In genomic region chr22:38180841-38181452, GRCh38 we compare ENCODE assay signal across 8 cellular contexts. TPM values are rescaled to one million over a fixed set of nuclear protein-coding genes. Genes with fewer than 3 reads are reported as not detected.
DNase-seq lines count a peak whose midpoint lies in the region; ATAC-seq and TF ChIP-seq lines count a peak whose summit lies in the region.

No MANE protein-coding gene starts in this region.

- no peaks in the 10 kb centered on the region for H3K9me3 Mint-ChIP-seq in Calu3 (ENCODE audit: low read depth, unreplicated experiment)

- TSS peak; percentile 56 for BruUV-seq in Calu3 (replicated peaks; lab: Mats Ljungman, UMichigan)

- TF ChIP-seq POLR2A in esophagus squamous epithelium (IDR thresholded peaks at IDR 0.05), result no peak

- CTCF ChIA-PET in Calu3 (lab: Charles Lee), result interaction anchor here (0.5 to 0.8 kb wide), 2 partner anchors 66 to 67 kb away, joined by 5 read pairs; no protein-coding TSS in a partner anchor

- intact Hi-C loops in Calu3 (cut with micrococcal nuclease; ENCODE audit: unreplicated experiment), result no loop called here
- intact Hi-C loops in esophagus squamous epithelium (cut with DNase I), result no loop called here

- no peak overlapping the region for H2AFZ ChIP-seq in neuron (ENCODE audit: low read depth, low read length)

- H3K4me1 Mint-ChIP-seq in Calu3 (ENCODE audit: low read depth, unreplicated experiment), result peaks cover 54% of the 10 kb centered on the region

- no peak for TF ChIP-seq CTCF in Calu3 (IDR thresholded peaks at IDR 0.05; ENCODE audit: unreplicated experiment)
- TF ChIP-seq CTCF in esophagus squamous epithelium (IDR thresholded peaks at IDR 0.05), result peak in 3 of 6 experiments; percentile 13 to 26 (median 21)

- H3K27me3 Mint-ChIP-seq in Calu3 (ENCODE audit: unreplicated experiment), result no peaks in the 10 kb centered on the region

- WGBS in esophagus squamous epithelium, 2 donors, result 5 to 7% methylated on average over 11 to 14 of the region's 14 CpGs

- H3K4me3 ChIP-seq in esophagus squamous epithelium (peak overlapping the region; percentile 43 to 81 (median 66)), neuron (ENCODE audit: low read length) (peak overlapping the region; percentile 77)

- no peaks in the 10 kb centered on the region for H3K9me3 ChIP-seq in esophagus squamous epithelium
- no peaks in the 10 kb centered on the region for H3K9me3 ChIP-seq in neuron (ENCODE audit: low read length)

- H3K27me3 ChIP-seq in esophagus squamous epithelium (no peaks in the 10 kb centered on the region), neuron (ENCODE audit: insufficient read depth, low read length) (no peaks in the 10 kb centered on the region)

- peak; percentile 27 for ATAC-seq in HG03097 (IDR thresholded peaks at IDR 0.05; ENCODE audit: low FRiP score, unreplicated experiment)
- no peak for ATAC-seq in GM21360 (IDR thresholded peaks at IDR 0.05; ENCODE audit: unreplicated experiment)

- H3K4me3 Mint-ChIP-seq in Calu3 (ENCODE audit: low read depth, unreplicated experiment), result peak overlapping the region; percentile 74

- no peaks in the 10 kb centered on the region for H3K36me3 ChIP-seq in esophagus squamous epithelium
- H3K36me3 ChIP-seq in neuron (ENCODE audit: insufficient read depth, low read length), result no peaks in the 10 kb centered on the region

- peak; percentile 40 for DNase-seq in Calu3
- DNase-seq in activated CD4-positive, alpha-beta T cell treated with anti-CD3 and anti-CD28 coated beads, Interleukin-2, amount 50 U/mL, for 48 hours, result peak; percentile 18 to 40
- no peak for DNase-seq in esophagus squamous epithelium (lab: John Stamatoyannopoulos, UW)
- DNase-seq in NCI-H2171 treated with DMSO at 0.1 percent for 48 hours (lab: John Stamatoyannopoulos, UW), result no peak
- DNase-seq in cerebellum (ENCODE audit: low spot score), result no peak

- peak overlapping the region; percentile 97 for H3K27ac Mint-ChIP-seq in Calu3 (ENCODE audit: unreplicated experiment)

- peaks cover 22 to 62% (median 38%) of the 10 kb centered on the region in 3 donors for H3K4me1 ChIP-seq in esophagus squamous epithelium
- peaks cover 27% of the 10 kb centered on the region for H3K4me1 ChIP-seq in neuron (ENCODE audit: insufficient read depth, low read length)

- peak overlapping the region; percentile 96 to 99 (median 96) for H3K27ac ChIP-seq in esophagus squamous epithelium

- H3K36me3 Mint-ChIP-seq in Calu3 (ENCODE audit: insufficient read depth, unreplicated experiment), result peaks cover 47% of the 10 kb centered on the region

RNA-seq across cellular contexts. Expression of gene PLA2G6, which starts 0.7 kb away (rescaled TPM):
- 43.5 and 44.0 TPM in 2 replicates for total RNA-seq in Calu3 (2022)
- 10 to 100 TPM; 12.9 to 24.2 (median 14.2) TPM for total RNA-seq in esophagus squamous epithelium
- total RNA-seq in cerebellum, result 19.9 TPM

RNA-seq across cellular contexts. Expression of gene MAFF, which starts 20.8 kb away (rescaled TPM):
- 62.4 and 64.8 TPM in 2 replicates for total RNA-seq in Calu3 (2022)
- total RNA-seq in esophagus squamous epithelium, result 10 to 100 TPM; 19.4 to 51.6 (median 40.5) TPM
- total RNA-seq in cerebellum, result 5.2 TPM

Comparison
In these comparisons a context has a peak if more than half of its experiments do, and no peak if none do; other contexts are left out.
1. DNase-seq: peak in Calu3 (single experiment) and activated CD4-positive, alpha-beta T cell treated with anti-CD3 and anti-CD28 coated beads, Interleukin-2, amount 50 U/mL, for 48 hours (2 of 2); none in esophagus squamous epithelium (single experiment), NCI-H2171 treated with DMSO at 0.1 percent for 48 hours (single experiment) and cerebellum (single experiment).